ENCODE assay signal across 9 cellular contexts in genomic region chr2:227106845-227107759, GRCh38. TPM values are rescaled to one million over a fixed set of nuclear protein-coding genes. Genes with fewer than 3 reads are reported as not detected.
A peak's percentile ranks its signal among the peaks of the same experiment; 100 is the strongest.
DNase-seq lines count a peak whose midpoint lies in the region; ATAC-seq, FAIRE-seq and TF ChIP-seq lines count a peak whose summit lies in the region.
"Had no signal": no experiment of that assay in that cellular context is flagged by ENCODE, and none has a peak within 500 bp of the region (broad histone marks: within the 10 kb centered on the region; RNA-seq: fewer than 3 reads in every experiment).

No MANE protein-coding gene starts in this region.

- H3K27ac ChIP-seq in HCT116 (ENCODE audit: low read depth, low read length) = peak overlapping the region; percentile 23; the same call in 1 of the 2 replicates

- H3K4me1 Mint-ChIP-seq in endothelial cell (ENCODE audit: unreplicated experiment) = no peaks in the 10 kb centered on the region

- H3K4me3 ChIP-seq in HCT116 (replicated peaks in 1 of 2; ENCODE audit: low read depth in 1 of 2, low read length in 2 of 2) (no peak overlapping the region), mucosa of descending colon (no peak overlapping the region)

- H3K9me3 ChIP-seq in HCT116 (ENCODE audit: control insufficient read depth in 1 of 2, insufficient read depth in 1 of 2, low read depth in 1 of 2, low read length in 2 of 2) = no peaks in the 10 kb centered on the region
- no peaks in the 10 kb centered on the region for H3K9me3 ChIP-seq in mucosa of descending colon

- RAD21 ChIA-PET in HCT116 (lab: Charles Lee; ENCODE audit: low non-redundant PET in 1 of 2, low total read pairs in 2 of 2, uncharacterized antibody in 2 of 2, unreplicated experiment in 2 of 2) = no interaction called here

- CTCF ChIA-PET in HCT116 (lab: Charles Lee) = interaction anchor here (1.0 kb wide), 1 partner anchor 1442 kb away, joined by 8 read pairs; no protein-coding TSS in a partner anchor

- DNase-seq in GM04504 (ENCODE audit: low read depth) (peak; percentile 53), HCT116 (ENCODE audit: low read depth, low spot score) (peak; percentile 55), NCI-H146 treated with DMSO at 0.1 percent for 48 hours (lab: John Stamatoyannopoulos, UW; ENCODE audit: unreplicated experiment) (peak; percentile 1), endothelial cell (ENCODE audit: low spot score) (peak; percentile 66), mucosa of descending colon (peak in 2 of 3 donors; percentile 38 to 72), NCI-H187 treated with DMSO at 0.1 percent for 48 hours (lab: John Stamatoyannopoulos, UW) (no peak)

- TF ChIP-seq POLR2A in HCT116 (IDR thresholded peaks at IDR 0.05; ENCODE audit: borderline replicate concordance, extremely low read depth, insufficient read depth, insufficient read length) = no peak

- no peaks in the 10 kb centered on the region for H3K9me3 Mint-ChIP-seq in endothelial cell (ENCODE audit: unreplicated experiment)
- H3K9me3 Mint-ChIP-seq: activated naive CD4-positive, alpha-beta T cell treated with anti-CD3 and anti-CD28 coated beads, Interleukin-2, amount 50 U/mL, for 72 hours had no signal

- H3K9ac ChIP-seq in HCT116 (ENCODE audit: low read length) = no peak overlapping the region

- H3K4me2 ChIP-seq in HCT116 (ENCODE audit: low read length) = no peak overlapping the region

- intact Hi-C loops in HCT116 (cut with micrococcal nuclease) (loop anchor here (1.0 to 10.0 kb wide), 5 partner anchors 112 to 1985 kb away; no protein-coding TSS in a partner anchor), mucosa of descending colon (cut with DNase I, micrococcal nuclease) (loop anchor here in 1 of 2 donors (10.0 kb wide), 1 partner anchor 72 kb away; no protein-coding TSS in a partner anchor)

- FAIRE-seq in TTC549 (lab: Jason Lieb, UNC) = peak; percentile 89

- H3K79me2 ChIP-seq in HCT116 (ENCODE audit: insufficient read depth, low read length) = no peaks in the 10 kb centered on the region

- TF ChIP-seq CTCF in HCT116 (IDR thresholded peaks at IDR 0.05 in 2 of 3, conservative IDR thresholded peaks at IDR 0.05 in 1 of 3; ENCODE audit: borderline replicate concordance in 1 of 3, insufficient read depth in 1 of 3, low read depth in 2 of 3, low read length in 2 of 3) (peak; percentile 83 to 96 (median 84)), endothelial cell (IDR thresholded peaks at IDR 0.05; ENCODE audit: unreplicated experiment) (peak; percentile 40), mucosa of descending colon (IDR thresholded peaks at IDR 0.05) (peak; percentile 31)

- ATAC-seq in HCT116 (peak; percentile 94), mucosa of descending colon (peak; percentile 74), HG02938 (IDR thresholded peaks at IDR 0.05; ENCODE audit: unreplicated experiment) (no peak)

- no peak overlapping the region for H2AFZ ChIP-seq in HCT116 (ENCODE audit: low read depth, low read length, poor library complexity, severe bottlenecking)

- H3K36me3 Mint-ChIP-seq in endothelial cell (ENCODE audit: low read depth, unreplicated experiment) = no peaks in the 10 kb centered on the region
- H3K36me3 Mint-ChIP-seq: activated naive CD4-positive, alpha-beta T cell treated with anti-CD3 and anti-CD28 coated beads, Interleukin-2, amount 50 U/mL, for 72 hours had no signal

- POLR2A ChIA-PET in HCT116 (lab: Charles Lee) = no interaction called here

- H3K27me3 Mint-ChIP-seq in endothelial cell (ENCODE audit: unreplicated experiment) = no peaks in the 10 kb centered on the region

- no peak overlapping the region for H3K27ac Mint-ChIP-seq in endothelial cell (ENCODE audit: unreplicated experiment)
- H3K27ac Mint-ChIP-seq: activated naive CD4-positive, alpha-beta T cell treated with anti-CD3 and anti-CD28 coated beads, Interleukin-2, amount 50 U/mL, for 72 hours had no signal

- no TSS peak for BruUV-seq in HCT116 (replicated peaks; lab: Mats Ljungman, UMichigan)

- H3K9me2 ChIP-seq in HCT116 (ENCODE audit: insufficient read depth) = no peaks in the 10 kb centered on the region

- no peak overlapping the region for H3K4me3 Mint-ChIP-seq in endothelial cell (ENCODE audit: unreplicated experiment)

- peak; percentile 97 for TF ChIP-seq RAD21 in HCT116 (IDR thresholded peaks at IDR 0.05; ENCODE audit: low read depth)

- H3K4me1 ChIP-seq in HCT116 (ENCODE audit: control insufficient read depth in 1 of 2, insufficient read depth in 2 of 2, low read length in 2 of 2) (peaks cover 0 to 7% of the 10 kb centered on the region in 2 experiments; a peak in 1 of 4 replicates), mucosa of descending colon (ENCODE audit: low read depth) (no peaks in the 10 kb centered on the region)

- H3K27me3 ChIP-seq in HCT116 (ENCODE audit: insufficient read depth, low read length) = no peaks in the 10 kb centered on the region

- H3K36me3 ChIP-seq in HCT116 (ENCODE audit: control insufficient read depth in 1 of 2, insufficient read depth in 2 of 2, low read length in 2 of 2) (no peaks in the 10 kb centered on the region), mucosa of descending colon (ENCODE audit: low read depth) (no peaks in the 10 kb centered on the region)

- no peaks in the 10 kb centered on the region for H4K20me1 ChIP-seq in HCT116 (ENCODE audit: insufficient read depth)

TF ChIP-seq in HCT116, 20 proteins besides CTCF, POLR2A, EP300 and RAD21:
- no peak for TF ChIP-seq ZBTB33 (IDR thresholded peaks at IDR 0.05; ENCODE audit: extremely low read depth, insufficient replicate concordance, low read length)
- TF ChIP-seq CBX3 (IDR thresholded peaks at IDR 0.05; ENCODE audit: low read depth) = no peak
- TF ChIP-seq CEBPB (IDR thresholded peaks at IDR 0.05; ENCODE audit: low read depth) = no peak; the same call in 1 of the 2 replicates
- TF ChIP-seq EGR1 (IDR thresholded peaks at IDR 0.05; ENCODE audit: low read depth) = no peak
- TF ChIP-seq YY1 (IDR thresholded peaks at IDR 0.05; ENCODE audit: extremely low read depth, insufficient replicate concordance, low read depth, low read length) = no peak
- no peak for TF ChIP-seq SP1 (IDR thresholded peaks at IDR 0.05; ENCODE audit: low read depth)
- TF ChIP-seq SIN3A (IDR thresholded peaks at IDR 0.05; ENCODE audit: low read depth) = no peak
- no peak for TF ChIP-seq ZFX (IDR thresholded peaks at IDR 0.05)
- TF ChIP-seq ZNF274 (IDR thresholded peaks at IDR 0.05; ENCODE audit: low read depth, low read length) = no peak
- TF ChIP-seq FOSL1 (IDR thresholded peaks at IDR 0.05; ENCODE audit: low read depth) = no peak
- TF ChIP-seq ELF1 (IDR thresholded peaks at IDR 0.05; ENCODE audit: borderline replicate concordance, low read depth) = no peak
- no peak for TF ChIP-seq JUND (IDR thresholded peaks at IDR 0.05)

RNA-seq across cellular contexts. Expression of gene COL4A4, which starts 56.9 kb away (rescaled TPM):
- total RNA-seq in HCT116 (2021; ENCODE audit: unreplicated experiment) (5.9 TPM), endothelial cell (ENCODE audit: unreplicated experiment) (0.15 TPM), mucosa of descending colon (1 to 10 TPM in 2 of 3 donors, under 1 TPM in 1; 0.44 to 1.2 (median 1.1) TPM)
- 1.9 and 2.0 TPM in 2 replicates for polyA plus RNA-seq in HCT116 (2012)
- total RNA-seq: activated naive CD4-positive, alpha-beta T cell treated with anti-CD3 and anti-CD28 coated beads, Interleukin-2, amount 50 U/mL, for 72 hours had no signal

RNA-seq across cellular contexts. Expression of gene COL4A3, which starts 57.3 kb away (rescaled TPM):
- 4.9 TPM for total RNA-seq in HCT116 (2021; ENCODE audit: unreplicated experiment)
- 3.7 and 4.3 TPM in 2 replicates for polyA plus RNA-seq in HCT116 (2012)
- not detected for total RNA-seq in endothelial cell (ENCODE audit: unreplicated experiment)
- total RNA-seq in mucosa of descending colon = under 1 TPM; 0.16 to 0.36 (median 0.32) TPM
- total RNA-seq: activated naive CD4-positive, alpha-beta T cell treated with anti-CD3 and anti-CD28 coated beads, Interleukin-2, amount 50 U/mL, for 72 hours had no signal

Comparison
In these comparisons a context has a peak if more than half of its experiments do, and no peak if none do; other contexts are left out.
1. CTCF ChIP-seq: peak in every context shown above with its lines; median percentile 84 in HCT116; 40 in endothelial cell; 31 in mucosa of descending colon.